8 cellular contexts compared by ENCODE assay signal in the genomic region with DNA sequence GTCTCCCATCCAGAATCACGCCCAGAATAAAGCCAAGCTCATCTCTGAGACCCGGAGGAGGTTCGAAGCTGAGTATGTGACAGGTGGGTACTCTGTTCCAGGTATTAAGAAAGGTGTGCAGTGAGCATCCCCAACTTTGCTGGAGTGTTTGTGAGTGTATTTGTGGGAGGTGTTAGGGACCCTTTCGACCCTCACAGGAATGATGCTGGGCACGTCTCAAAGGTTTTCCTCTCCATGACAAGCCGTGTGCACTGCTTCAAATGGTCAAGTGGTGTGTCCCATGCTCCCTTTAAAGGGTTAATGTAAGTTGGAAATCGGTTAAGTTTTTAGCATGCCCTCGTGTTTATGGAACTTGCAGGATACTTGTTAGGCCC. TPM values are rescaled to one million over a fixed set of nuclear protein-coding genes. Genes with fewer than 3 reads are reported as not detected.
DNase-seq lines count a peak whose midpoint lies in the region; ATAC-seq and TF ChIP-seq lines count a peak whose summit lies in the region.

No MANE protein-coding gene starts in this region.

- no peaks in the 10 kb centered on the region for H3K9me3 ChIP-seq in iPS-20b (ENCODE audit: insufficient read depth, low read depth, low read length)
- H3K9me3 ChIP-seq in stomach, result no peaks in the 10 kb centered on the region

- no peaks in the 10 kb centered on the region for H3K9me3 Mint-ChIP-seq in activated T-helper 2 cell treated with anti-CD3 and anti-CD28 coated beads, Interferon-gamma antibody, Interleukin-2, Interleukin-4, amounts not matched to agents 10 μg/mL and 5 μg/mL and 100 μg/mL, durations not matched to agents 14 hours and 24 hours and 36 hours

- TF ChIP-seq CTCF in stomach (IDR thresholded peaks at IDR 0.05), result no peak

- H3K4me1 Mint-ChIP-seq in activated T-helper 2 cell treated with anti-CD3 and anti-CD28 coated beads, Interferon-gamma antibody, Interleukin-2, Interleukin-4, amounts not matched to agents 10 μg/mL and 5 μg/mL and 100 μg/mL, durations not matched to agents 14 hours and 24 hours and 36 hours (ENCODE audit: low read depth), result peaks cover 27% of the 10 kb centered on the region

- WGBS in stomach, 5 donors, result 2 to 41% (median 7%) methylated on average over 8 of the region's 8 CpGs

- H3K27me3 Mint-ChIP-seq in activated T-helper 2 cell treated with anti-CD3 and anti-CD28 coated beads, Interferon-gamma antibody, Interleukin-2, Interleukin-4, amounts not matched to agents 10 μg/mL and 5 μg/mL and 100 μg/mL, durations not matched to agents 14 hours and 24 hours and 36 hours (ENCODE audit: low read depth), result no peaks in the 10 kb centered on the region

- no peak overlapping the region for H3K27ac ChIP-seq in iPS-20b (ENCODE audit: low read length)
- H3K27ac ChIP-seq in stomach, result peak overlapping the region; percentile 82 to 90 (median 88)

- peaks cover 22% of the 10 kb centered on the region for H3K36me3 Mint-ChIP-seq in activated T-helper 2 cell treated with anti-CD3 and anti-CD28 coated beads, Interferon-gamma antibody, Interleukin-2, Interleukin-4, amounts not matched to agents 10 μg/mL and 5 μg/mL and 100 μg/mL, durations not matched to agents 14 hours and 24 hours and 36 hours (ENCODE audit: low read depth)

- peak overlapping the region; percentile 83 for H3K4me3 Mint-ChIP-seq in activated T-helper 2 cell treated with anti-CD3 and anti-CD28 coated beads, Interferon-gamma antibody, Interleukin-2, Interleukin-4, amounts not matched to agents 10 μg/mL and 5 μg/mL and 100 μg/mL, durations not matched to agents 14 hours and 24 hours and 36 hours (ENCODE audit: low read depth)

- H3K9ac ChIP-seq in iPS-20b (ENCODE audit: low read depth, low read length), result peak overlapping the region; percentile 81; the same call in 1 of the 2 replicates

- peak overlapping the region; percentile 80 for H3K27ac Mint-ChIP-seq in activated T-helper 2 cell treated with anti-CD3 and anti-CD28 coated beads, Interferon-gamma antibody, Interleukin-2, Interleukin-4, amounts not matched to agents 10 μg/mL and 5 μg/mL and 100 μg/mL, durations not matched to agents 14 hours and 24 hours and 36 hours

- ATAC-seq in HG03378 (IDR thresholded peaks at IDR 0.05; ENCODE audit: unreplicated experiment), result no peak

- no peak for TF ChIP-seq POLR2A in stomach (IDR thresholded peaks at IDR 0.05)

- peak; percentile 41 for DNase-seq in NCI-H2227 (lab: John Stamatoyannopoulos, UW; ENCODE audit: unreplicated experiment)
- DNase-seq in NCI-H2227 treated with DMSO at 0.1 percent for 48 hours (lab: John Stamatoyannopoulos, UW), result no peak
- DNase-seq in activated T-helper 2 cell treated with anti-CD3 and anti-CD28 coated beads, Interferon-gamma antibody, Interleukin-2, Interleukin-4, amounts not matched to agents 10 μg/mL and 5 μg/mL and 100 μg/mL, durations not matched to agents 14 hours and 24 hours and 36 hours (ENCODE audit: low spot score), result no peak
- DNase-seq in stomach, result no peak
- no peak for DNase-seq in dedifferentiated amniotic fluid mesenchymal stem cell (ENCODE audit: extremely low spot score)
- DNase-seq in SIG-M5 treated with dmso at 0.1 percent for 504 hours (lab: John Stamatoyannopoulos, UW; ENCODE audit: unreplicated experiment), result no peak

- TF ChIP-seq EP300 in stomach (IDR thresholded peaks at IDR 0.05), result no peak

- H3K27me3 ChIP-seq in iPS-20b (ENCODE audit: insufficient read depth, low read length), result no peaks in the 10 kb centered on the region
- H3K27me3 ChIP-seq in stomach, result no peaks in the 10 kb centered on the region

- no peaks in the 10 kb centered on the region for H3K4me1 ChIP-seq in iPS-20b (ENCODE audit: insufficient read depth, low read length)
- peaks cover 0 to 24% (median 7%) of the 10 kb centered on the region in 4 donors for H3K4me1 ChIP-seq in stomach

- H3K4me3 ChIP-seq in iPS-20b (ENCODE audit: low read length) (peak overlapping the region; percentile 87), stomach (peak overlapping the region; percentile 65 to 72 (median 68))

- H3K36me3 ChIP-seq in iPS-20b (ENCODE audit: insufficient read depth, low read depth, low read length) (peaks cover 2% of the 10 kb centered on the region; the same call in 1 of the 2 replicates), stomach (no peaks in the 10 kb centered on the region)

- intact Hi-C loops in activated T-helper 2 cell treated with anti-CD3 and anti-CD28 coated beads, Interferon-gamma antibody, Interleukin-2, Interleukin-4, amounts not matched to agents 10 μg/mL and 5 μg/mL and 100 μg/mL, durations not matched to agents 14 hours and 24 hours and 36 hours (cut with micrococcal nuclease), result loop anchor here (1.0 to 2.0 kb wide), 4 partner anchors 37 to 462 kb away; partner anchors contain the start of gene PIGA
- intact Hi-C loops in stomach (cut with DNase I; ENCODE audit: low total_unique reads), result no loop called here

RNA-seq across cellular contexts. Expression of gene MOSPD2, which starts 0.4 kb away (rescaled TPM):
- total RNA-seq in activated T-helper 2 cell treated with anti-CD3 and anti-CD28 coated beads, Interferon-gamma antibody, Interleukin-2, Interleukin-4, amounts not matched to agents 10 μg/mL and 5 μg/mL and 100 μg/mL, durations not matched to agents 14 hours and 24 hours and 36 hours, result 12.6 and 14.8 TPM in 2 replicates
- 10 to 100 TPM in 3 of 5 donors, 1 to 10 TPM in 2; 1.7 to 34.1 (median 16.5) TPM for total RNA-seq in stomach
- polyA plus RNA-seq in stomach, result 1 to 10 TPM; 3.2 to 4.3 (median 3.4) TPM

RNA-seq across cellular contexts. Expression of gene FANCB, which starts 0.8 kb away (rescaled TPM):
- total RNA-seq in activated T-helper 2 cell treated with anti-CD3 and anti-CD28 coated beads, Interferon-gamma antibody, Interleukin-2, Interleukin-4, amounts not matched to agents 10 μg/mL and 5 μg/mL and 100 μg/mL, durations not matched to agents 14 hours and 24 hours and 36 hours, result 14.2 and 14.6 TPM in 2 replicates
- 1 to 10 TPM in 2 of 5 donors, under 1 TPM in 2, not detected in 1; 0.45 to 5.3 (median 1.1) TPM for total RNA-seq in stomach
- under 1 TPM in 2 of 3 donors, not detected in 1; 0.25 to 0.38 TPM for polyA plus RNA-seq in stomach
